1 cellular context compared by ENCODE assay signal in genomic region chr17:76740329-76741118, GRCh38.
TF ChIP-seq lines count a peak whose summit lies in the region.

No MANE protein-coding gene starts in this region.

TF ChIP-seq in GM12891, 5 proteins besides CTCF, POLR2A, EP300 and RAD21:
- TF ChIP-seq POLR2AphosphoS5 (IDR thresholded peaks at IDR 0.05; ENCODE audit: low read depth, low read length) (no peak), POU2F2 (IDR thresholded peaks at IDR 0.05; ENCODE audit: low read depth, low read length) (no peak), SPI1 (IDR thresholded peaks at IDR 0.05; ENCODE audit: low read depth, low read length) (no peak), PAX5 (IDR thresholded peaks at IDR 0.05; ENCODE audit: insufficient read depth, low read length, severe bottlenecking) (no peak), TAF1 (IDR thresholded peaks at IDR 0.05; ENCODE audit: low read depth, low read length) (no peak)
TF ChIP-seq in GM12891: peak in this region for 0.
